ENCODE assay signal across 9 cellular contexts in genomic region chr21:34640858-34641257, GRCh38. TPM values are rescaled to one million over a fixed set of nuclear protein-coding genes. Genes with fewer than 3 reads are reported as not detected.
DNase-seq lines count a peak whose midpoint lies in the region; ATAC-seq and TF ChIP-seq lines count a peak whose summit lies in the region.
"Had no signal": no experiment of that assay in that cellular context is flagged by ENCODE, and none has a peak within 500 bp of the region (broad histone marks: within the 10 kb centered on the region; RNA-seq: fewer than 3 reads in every experiment).

No MANE protein-coding gene starts in this region.

- H3K27me3 ChIP-seq in foreskin keratinocyte, result peaks cover 15% of the 10 kb centered on the region

- H3K9me3 Mint-ChIP-seq in activated CD8-positive, alpha-beta T cell treated with anti-CD3 and anti-CD28 coated beads, Interleukin-2, amount 10 ng/mL, durations not matched to agents 7 days and 5 days (ENCODE audit: insufficient read depth), result no peaks in the 10 kb centered on the region

- peak overlapping the region; percentile 83 for H3K27ac Mint-ChIP-seq in activated CD8-positive, alpha-beta T cell treated with anti-CD3 and anti-CD28 coated beads, Interleukin-2, amount 10 ng/mL, durations not matched to agents 7 days and 5 days

- POLR2A ChIA-PET in activated CD8-positive, alpha-beta T cell treated with anti-CD3 and anti-CD28 coated beads, Interleukin-2, amount 10 ng/mL, durations not matched to agents 7 days and 5 days (lab: Charles Lee), result no interaction called here

- DNase-seq in A172 (ENCODE audit: low spot score), result peak; percentile 95
- DNase-seq in GM12865 (ENCODE audit: low read depth), result no peak
- DNase-seq in activated CD8-positive, alpha-beta T cell treated with anti-CD3 and anti-CD28 coated beads, Interleukin-2, amount 10 ng/mL, durations not matched to agents 7 days and 5 days, result no peak
- DNase-seq in foreskin keratinocyte, result peak; percentile 46 to 63
- DNase-seq in GM20000 (ENCODE audit: low spot score), result no peak
- no peak for DNase-seq in NCI-H128 (lab: John Stamatoyannopoulos, UW; ENCODE audit: unreplicated experiment)
- DNase-seq in mucosa of descending colon, result no peak
- DNase-seq in NCI-H345 treated with DMSO at 0.1 percent for 48 hours (lab: John Stamatoyannopoulos, UW; ENCODE audit: unreplicated experiment), result no peak
- DNase-seq: lower lobe of right lung had no signal

- H3K4me3 ChIP-seq in GM12865 (ENCODE audit: low read depth, low read length) (peak overlapping the region; percentile 32), mucosa of descending colon (no peak overlapping the region)

- H3K4me1 ChIP-seq in foreskin keratinocyte, result peaks cover 9% of the 10 kb centered on the region
- no peaks in the 10 kb centered on the region for H3K4me1 ChIP-seq in mucosa of descending colon (ENCODE audit: low read depth)
- H3K4me1 ChIP-seq: lower lobe of right lung had no signal

- CTCF ChIA-PET in activated CD8-positive, alpha-beta T cell treated with anti-CD3 and anti-CD28 coated beads, Interleukin-2, amount 10 ng/mL, durations not matched to agents 7 days and 5 days (lab: Charles Lee), result interaction anchor here (1.2 to 2.1 kb wide), 2 partner anchors 9 to 10 kb away, joined by 3 to 8 read pairs; no protein-coding TSS in a partner anchor

- peak overlapping the region; percentile 59 for H3K4me3 Mint-ChIP-seq in activated CD8-positive, alpha-beta T cell treated with anti-CD3 and anti-CD28 coated beads, Interleukin-2, amount 10 ng/mL, durations not matched to agents 7 days and 5 days

- H3K4me1 Mint-ChIP-seq in activated CD8-positive, alpha-beta T cell treated with anti-CD3 and anti-CD28 coated beads, Interleukin-2, amount 10 ng/mL, durations not matched to agents 7 days and 5 days (ENCODE audit: low read depth), result peaks cover 25% of the 10 kb centered on the region

- peaks cover 4% of the 10 kb centered on the region for H3K36me3 Mint-ChIP-seq in activated CD8-positive, alpha-beta T cell treated with anti-CD3 and anti-CD28 coated beads, Interleukin-2, amount 10 ng/mL, durations not matched to agents 7 days and 5 days (ENCODE audit: low read depth)

- H3K36me3 ChIP-seq in mucosa of descending colon (ENCODE audit: low read depth), result no peaks in the 10 kb centered on the region
- H3K36me3 ChIP-seq: lower lobe of right lung had no signal

- TF ChIP-seq CTCF in GM12865 (IDR thresholded peaks at IDR 0.05; ENCODE audit: insufficient read depth, low read depth, low read length, missing control alignments) (no peak), foreskin keratinocyte (conservative IDR thresholded peaks at IDR 0.05) (no peak), GM20000 (IDR thresholded peaks at IDR 0.05; ENCODE audit: extremely low read depth, missing control alignments) (no peak), mucosa of descending colon (IDR thresholded peaks at IDR 0.05) (no peak)

- H3K9me3 ChIP-seq in mucosa of descending colon, result no peaks in the 10 kb centered on the region
- H3K9me3 ChIP-seq: lower lobe of right lung had no signal

- no peak overlapping the region for H3K27ac ChIP-seq in foreskin keratinocyte
- H3K27ac ChIP-seq: lower lobe of right lung had no signal

- intact Hi-C loops in mucosa of descending colon (cut with DNase I, micrococcal nuclease), result no loop called here

- H3K27me3 Mint-ChIP-seq in activated CD8-positive, alpha-beta T cell treated with anti-CD3 and anti-CD28 coated beads, Interleukin-2, amount 10 ng/mL, durations not matched to agents 7 days and 5 days (ENCODE audit: low read depth), result no peaks in the 10 kb centered on the region

- ATAC-seq in activated CD8-positive, alpha-beta T cell treated with anti-CD3 and anti-CD28 coated beads, Interleukin-2, amount 10 ng/mL, durations not matched to agents 7 days and 5 days, result no peak
- ATAC-seq in foreskin keratinocyte, result peak; percentile 75
- ATAC-seq in mucosa of descending colon, result no peak

RNA-seq across cellular contexts. Expression of gene RCAN1, which starts 25.9 kb away (rescaled TPM):
- 56.2 and 61.5 TPM in 2 replicates for total RNA-seq in A172 (2014; rRNA removed; shearing (Covaris generic))
- 1 to 10 TPM; 7.8 to 8.1 TPM for total RNA-seq in activated CD8-positive, alpha-beta T cell treated with anti-CD3 and anti-CD28 coated beads, Interleukin-2, amount 10 ng/mL, durations not matched to agents 7 days and 5 days
- total RNA-seq in foreskin keratinocyte (19.2 and 22.0 TPM in 2 replicates), mucosa of descending colon (10 to 100 TPM; 44.4 to 55.2 (median 50.7) TPM)
- polyA plus RNA-seq in foreskin keratinocyte, result 13.6 and 13.8 TPM in 2 replicates

RNA-seq across cellular contexts. Expression of gene CLIC6, which starts 27.9 kb away (rescaled TPM):
- total RNA-seq in A172 (2014; rRNA removed; shearing (Covaris generic)), result not detected in 2 replicates
- under 1 TPM; 0.08 to 0.21 TPM for total RNA-seq in activated CD8-positive, alpha-beta T cell treated with anti-CD3 and anti-CD28 coated beads, Interleukin-2, amount 10 ng/mL, durations not matched to agents 7 days and 5 days
- total RNA-seq in foreskin keratinocyte, result 0.03 and 0.04 TPM in 2 replicates
- polyA plus RNA-seq in foreskin keratinocyte, result 0.02 and 0.03 TPM in 2 replicates
- total RNA-seq in mucosa of descending colon, result 1 to 10 TPM in 2 of 3 donors, under 1 TPM in 1; 0.96 to 4.8 (median 3.0) TPM

Comparison
In these comparisons a context has a peak if more than half of its experiments do, and no peak if none do; other contexts are left out.
1. DNase-seq: peak in A172 (single experiment) and foreskin keratinocyte (2 of 2); none in GM12865 (single experiment), activated CD8-positive, alpha-beta T cell treated with anti-CD3 and anti-CD28 coated beads, Interleukin-2, amount 10 ng/mL, durations not matched to agents 7 days and 5 days (single experiment), GM20000 (single experiment), NCI-H128 (single experiment), mucosa of descending colon (0 of 3) and NCI-H345 treated with DMSO at 0.1 percent for 48 hours (single experiment).